In the genomic region with DNA sequence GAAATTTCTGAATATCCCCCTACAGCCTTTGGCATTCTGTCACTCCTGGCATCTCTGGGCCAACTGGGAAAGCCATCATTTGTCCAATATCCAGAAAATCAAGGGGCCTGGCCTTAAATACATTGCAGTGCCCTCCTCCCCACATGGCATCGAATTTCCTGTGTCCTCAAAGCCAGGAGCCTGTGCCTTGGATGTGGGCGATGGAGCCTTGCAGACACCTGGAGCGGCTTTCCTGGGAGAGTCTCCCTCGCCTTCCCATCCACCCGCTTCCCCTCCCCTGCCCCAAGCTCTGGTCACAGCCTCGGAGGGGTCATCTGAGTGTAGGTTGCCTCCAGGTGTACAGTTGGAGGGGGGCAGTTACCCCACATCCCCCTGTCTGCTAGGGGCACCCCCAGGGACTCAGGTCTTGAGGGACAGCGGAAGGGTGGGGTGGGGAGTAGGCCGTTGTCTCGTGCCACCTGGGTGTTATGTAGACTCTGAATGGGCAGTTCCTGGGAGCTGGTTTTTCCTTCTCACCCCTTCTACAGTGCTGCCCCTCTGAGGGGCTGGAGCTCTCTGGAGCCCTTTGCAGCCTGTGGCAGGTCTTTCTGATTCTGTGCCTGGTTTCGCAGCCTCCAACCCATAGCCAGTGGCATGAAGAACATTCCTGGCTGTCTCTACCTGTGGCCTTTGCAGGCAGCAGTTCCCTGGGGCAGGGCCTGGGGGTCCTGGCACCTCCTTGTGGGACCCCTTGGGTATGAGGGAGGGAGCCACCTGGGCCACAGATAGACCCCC, we compare ENCODE assay signal across 16 cellular contexts.
A peak's percentile ranks its signal among the peaks of the same experiment; 100 is the strongest.
DNase-seq lines count a peak whose midpoint lies in the region; ATAC-seq lines count a peak whose summit lies in the region.
"Had no signal": no experiment of that assay in that cellular context is flagged by ENCODE, and none has a peak within 500 bp of the region (broad histone marks: within the 10 kb centered on the region; RNA-seq: fewer than 3 reads in every experiment).

No MANE protein-coding gene starts in this region.

- H3K9ac ChIP-seq in iPS-20b (ENCODE audit: low read depth, low read length): peak overlapping the region; percentile 29; the same call in 1 of the 2 replicates

- no peaks in the 10 kb centered on the region for H3K27me3 Mint-ChIP-seq in T-helper 2 cell treated with Interferon-gamma antibody and Interleukin-4, amounts not matched to agents 5 μg/mL and 100 μg/mL, for 36 hours (ENCODE audit: low read depth)
- H3K27me3 Mint-ChIP-seq: activated CD4-positive, alpha-beta T cell treated with anti-CD3 and anti-CD28 coated beads, Interleukin-2, amount 10 ng/mL, durations not matched to agents 7 days and 5 days had no signal

- H3K4me3 ChIP-seq in iPS-20b (ENCODE audit: low read length): no peak overlapping the region
- H3K4me3 ChIP-seq: suprapubic skin had no signal

- peaks cover 30% of the 10 kb centered on the region for H3K4me1 ChIP-seq in iPS-20b (ENCODE audit: insufficient read depth, low read length)

- H3K27me3 ChIP-seq in iPS-20b (ENCODE audit: insufficient read depth, low read length): no peaks in the 10 kb centered on the region
- H3K27me3 ChIP-seq: suprapubic skin had no signal

- H3K9me3 ChIP-seq in iPS-20b (ENCODE audit: insufficient read depth, low read depth, low read length): no peaks in the 10 kb centered on the region
- H3K9me3 ChIP-seq: suprapubic skin had no signal

- ATAC-seq in stimulated activated effector memory CD8-positive, alpha-beta T cell treated with anti-CD3 and anti-CD28 coated beads, Interleukin-12 subunit alpha, Interleukin-12 subunit beta, amount 100 ng/mL, for 72 hours: no peak
- ATAC-seq in HG03457 (IDR thresholded peaks at IDR 0.05; ENCODE audit: unreplicated experiment): no peak

- H3K27ac ChIP-seq in iPS-20b (ENCODE audit: low read length): peak overlapping the region; percentile 30
- H3K27ac ChIP-seq: suprapubic skin had no signal

- DNase-seq in T-helper 2 cell treated with Interferon-gamma antibody and Interleukin-4, amounts not matched to agents 5 μg/mL and 100 μg/mL, for 36 hours (ENCODE audit: low spot score): no peak
- DNase-seq in T-helper 2 cell (no peak), NCI-H69 (lab: John Stamatoyannopoulos, UW) (peak; percentile 23), islet precursor cell (no peak)
- no peak for DNase-seq in stimulated activated effector memory CD8-positive, alpha-beta T cell treated with anti-CD3 and anti-CD28 coated beads, Interleukin-12 subunit alpha, Interleukin-12 subunit beta, amount 100 ng/mL, for 72 hours (ENCODE audit: low spot score in 2 of 2)
- DNase-seq in activated CD4-positive, alpha-beta T cell treated with anti-CD3 and anti-CD28 coated beads, Interleukin-2, amount 50 U/mL, for 48 hours: no peak
- DNase-seq: 8988T; activated CD4-positive, alpha-beta T cell treated with anti-CD3 and anti-CD28 coated beads, Interleukin-2, amount 10 ng/mL, durations not matched to agents 7 days and 5 days; effector CD4-positive, alpha-beta T cell; NCI-H2081; NCI-H748 treated with DMSO at 0.1 percent for 48 hours; stimulated activated CD4-positive, alpha-beta T cell treated with anti-CD3 and anti-CD28 coated beads, Interleukin-15, amount 100 ng/mL, for 24 hours had no signal

- peak overlapping the region; percentile 39 for H3K27ac Mint-ChIP-seq in T-helper 2 cell treated with Interferon-gamma antibody and Interleukin-4, amounts not matched to agents 5 μg/mL and 100 μg/mL, for 36 hours
- peak overlapping the region; percentile 89 for H3K27ac Mint-ChIP-seq in stimulated activated effector memory CD8-positive, alpha-beta T cell treated with anti-CD3 and anti-CD28 coated beads, Interleukin-12 subunit alpha, Interleukin-12 subunit beta, amount 100 ng/mL, for 72 hours

- no peak overlapping the region for H3K4me3 Mint-ChIP-seq in T-helper 2 cell treated with Interferon-gamma antibody and Interleukin-4, amounts not matched to agents 5 μg/mL and 100 μg/mL, for 36 hours
- no peak overlapping the region for H3K4me3 Mint-ChIP-seq in stimulated activated effector memory CD8-positive, alpha-beta T cell treated with anti-CD3 and anti-CD28 coated beads, Interleukin-12 subunit alpha, Interleukin-12 subunit beta, amount 100 ng/mL, for 72 hours

- H3K36me3 Mint-ChIP-seq in T-helper 2 cell treated with Interferon-gamma antibody and Interleukin-4, amounts not matched to agents 5 μg/mL and 100 μg/mL, for 36 hours (ENCODE audit: low read depth): peaks cover 47% of the 10 kb centered on the region
- peaks cover 30% of the 10 kb centered on the region for H3K36me3 Mint-ChIP-seq in stimulated activated effector memory CD8-positive, alpha-beta T cell treated with anti-CD3 and anti-CD28 coated beads, Interleukin-12 subunit alpha, Interleukin-12 subunit beta, amount 100 ng/mL, for 72 hours

- H3K4me1 Mint-ChIP-seq in T-helper 2 cell treated with Interferon-gamma antibody and Interleukin-4, amounts not matched to agents 5 μg/mL and 100 μg/mL, for 36 hours (ENCODE audit: low read depth): peaks cover 66% of the 10 kb centered on the region
- peaks cover 85% of the 10 kb centered on the region for H3K4me1 Mint-ChIP-seq in stimulated activated effector memory CD8-positive, alpha-beta T cell treated with anti-CD3 and anti-CD28 coated beads, Interleukin-12 subunit alpha, Interleukin-12 subunit beta, amount 100 ng/mL, for 72 hours

- H3K9me3 Mint-ChIP-seq in T-helper 2 cell treated with Interferon-gamma antibody and Interleukin-4, amounts not matched to agents 5 μg/mL and 100 μg/mL, for 36 hours: no peaks in the 10 kb centered on the region
- no peaks in the 10 kb centered on the region for H3K9me3 Mint-ChIP-seq in stimulated activated effector memory CD8-positive, alpha-beta T cell treated with anti-CD3 and anti-CD28 coated beads, Interleukin-12 subunit alpha, Interleukin-12 subunit beta, amount 100 ng/mL, for 72 hours
- H3K9me3 Mint-ChIP-seq: activated CD4-positive, alpha-beta T cell treated with anti-CD3 and anti-CD28 coated beads, Interleukin-2, amount 10 ng/mL, durations not matched to agents 7 days and 5 days; mesothelial cell of epicardium had no signal

- no peaks in the 10 kb centered on the region for H3K36me3 ChIP-seq in iPS-20b (ENCODE audit: insufficient read depth, low read depth, low read length)
- H3K36me3 ChIP-seq: suprapubic skin had no signal
